ENCODE assay signal across 8 cellular contexts in the genomic region with DNA sequence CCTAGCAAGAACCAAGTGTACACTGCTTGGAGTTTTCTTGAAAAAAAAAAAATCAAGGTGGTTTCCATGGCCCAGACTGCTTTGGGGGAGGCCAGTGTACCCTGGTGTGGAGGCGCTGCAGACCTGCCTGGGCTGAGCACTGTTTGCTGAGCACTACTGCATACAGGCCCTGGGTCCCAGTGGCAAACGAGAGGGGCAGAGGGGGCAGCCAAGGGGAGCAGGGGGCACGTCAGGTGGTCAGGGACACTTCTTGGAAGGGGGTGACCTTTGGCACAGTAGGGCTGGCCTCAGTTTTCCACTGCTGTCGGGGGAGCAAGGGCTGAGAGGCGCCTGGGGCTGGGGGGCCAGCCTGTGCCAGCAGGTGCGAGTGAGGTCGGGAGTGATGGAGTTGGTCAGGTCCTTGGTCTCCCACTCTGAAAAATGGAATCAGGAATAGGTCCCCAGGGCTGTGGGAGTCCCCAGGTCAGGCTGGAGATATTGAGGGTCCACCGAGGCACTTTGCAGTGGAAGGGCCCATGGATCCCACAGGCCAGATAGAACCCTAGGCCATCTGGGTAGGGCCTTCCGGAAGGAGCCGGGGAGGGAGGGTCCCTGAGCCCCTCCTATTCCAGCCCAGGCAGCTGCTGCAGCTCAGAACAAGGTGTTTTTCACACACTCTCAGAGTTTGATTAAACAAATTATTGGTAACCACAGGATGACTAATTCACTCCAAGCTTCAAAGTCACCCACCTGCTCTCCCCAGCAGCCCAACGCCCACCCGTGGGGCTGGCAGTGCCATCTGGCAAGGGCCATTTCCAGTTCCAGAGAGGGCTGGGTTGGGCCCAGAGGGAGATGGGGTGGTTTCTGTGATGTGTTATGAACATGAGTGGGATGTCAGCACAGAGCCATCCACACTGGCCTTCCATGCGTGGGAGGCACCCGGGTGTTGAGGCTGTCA. TPM values are rescaled to one million over a fixed set of nuclear protein-coding genes. Genes with fewer than 3 reads are reported as not detected.
DNase-seq lines count a peak whose midpoint lies in the region; ATAC-seq, FAIRE-seq and TF ChIP-seq lines count a peak whose summit lies in the region.

No MANE protein-coding gene starts in this region.

- H3K27ac ChIP-seq in H1 (ENCODE audit: low read depth, low read length), result no peak overlapping the region
- H3K27ac ChIP-seq in SJCRH30, result no peak overlapping the region

- H2BK15ac ChIP-seq in H1 (ENCODE audit: low read length), result no peak overlapping the region

- POLR2A ChIA-PET in H1 (lab: Charles Lee; ENCODE audit: partially characterized antibody), result no interaction called here

- no peak overlapping the region for H4K91ac ChIP-seq in H1 (replicated peaks; ENCODE audit: insufficient read length, low read length)

- TF ChIP-seq EP300 in H1 (IDR thresholded peaks at IDR 0.05; ENCODE audit: borderline replicate concordance in 1 of 2, low read depth in 2 of 2, low read length in 2 of 2), result no peak

- no peak overlapping the region for H2BK5ac ChIP-seq in H1 (ENCODE audit: low read depth, low read length)

- no peak overlapping the region for H3K18ac ChIP-seq in H1 (ENCODE audit: extremely low read depth, low read length)

- H3K4ac ChIP-seq in H1 (replicated peaks; ENCODE audit: insufficient read length, low read depth, low read length), result no peak overlapping the region

- no peak for TF ChIP-seq RAD21 in H1 (IDR thresholded peaks at IDR 0.05 in 1 of 2, conservative IDR thresholded peaks at IDR 0.05 in 1 of 2; ENCODE audit: low read depth in 2 of 2, low read length in 2 of 2)

- peak overlapping the region; percentile 79 to 86 for H3K4me2 ChIP-seq in H1 (ENCODE audit: insufficient read depth in 1 of 2, low read depth in 2 of 2, low read length in 2 of 2)
- peak overlapping the region; percentile 93 for H3K4me2 ChIP-seq in skeletal muscle satellite cell (ENCODE audit: low read length)

- H3K4me1 ChIP-seq in H1 (replicated peaks in 1 of 4; ENCODE audit: control insufficient read depth in 3 of 4, insufficient read depth in 4 of 4, low read length in 3 of 4), result peaks cover 3 to 32% (median 17%) of the 10 kb centered on the region in 4 experiments
- H3K4me1 ChIP-seq in skeletal muscle satellite cell (ENCODE audit: control insufficient read depth, insufficient read depth, low read length), result peaks cover 32% of the 10 kb centered on the region
- no peaks in the 10 kb centered on the region for H3K4me1 ChIP-seq in SJCRH30

- no peak overlapping the region for H2BK20ac ChIP-seq in H1 (ENCODE audit: low read length)

- H3K79me2 ChIP-seq in H1 (ENCODE audit: control insufficient read depth in 1 of 2, insufficient read depth in 2 of 2, low read length in 2 of 2), result 0 out of 4 replicates have a peak, but pooled peaks cover 0 to 3% of the 10 kb centered on the region in 2 experiments

- no peak overlapping the region for H3K14ac ChIP-seq in H1 (ENCODE audit: insufficient read length)

- H3K4me3 ChIP-seq in H1 (ENCODE audit: extremely low read depth in 1 of 4, insufficient read depth in 2 of 4, low read depth in 3 of 4, low read length in 4 of 4) (peak overlapping the region; percentile 34 to 73 (median 40); a peak in 6 of 8 replicates), skeletal muscle satellite cell (ENCODE audit: low read length) (peak overlapping the region; percentile 71), SJCRH30 (no peak overlapping the region)

- no peak overlapping the region for H2AFZ ChIP-seq in H1 (ENCODE audit: low read length)

- CTCF ChIA-PET in H1 (lab: Charles Lee; ENCODE audit: partially characterized antibody), result interaction anchor here (0.9 to 1.2 kb wide), 2 partner anchors 10 to 37 kb away, joined by 3 to 4 read pairs; no protein-coding TSS in a partner anchor

- H3K27me3 ChIP-seq in H1 (replicated peaks in 1 of 4; ENCODE audit: control insufficient read depth in 3 of 4, extremely low read depth in 1 of 4, insufficient read depth in 3 of 4, low read length in 3 of 4), result peaks cover 28 to 49% (median 47%) of the 10 kb centered on the region in 4 experiments
- H3K27me3 ChIP-seq in skeletal muscle satellite cell (ENCODE audit: control insufficient read depth, insufficient read depth, low read length), result peaks cover 5% of the 10 kb centered on the region
- H3K27me3 ChIP-seq in SJCRH30, result no peaks in the 10 kb centered on the region

- H4K8ac ChIP-seq in H1 (ENCODE audit: extremely low read depth, insufficient read depth, low read length), result no peak overlapping the region; the same call in 1 of the 2 replicates

- H3K79me1 ChIP-seq in H1 (ENCODE audit: low read depth, low read length), result peaks cover 2% of the 10 kb centered on the region; the same call in 1 of the 2 replicates

- TF ChIP-seq CTCF in H1 (IDR thresholded peaks at IDR 0.05; ENCODE audit: control extremely low read depth in 1 of 3, insufficient read depth in 1 of 3, low read depth in 1 of 3, low read length in 3 of 3), result no peak

- WGBS in H1 (ENCODE audit: extremely low coverage in 1 of 2, insufficient coverage in 1 of 2, insufficient read length in 1 of 2, insufficient replicate concordance in 2 of 2, low coverage in 1 of 2, low lambda C conversion rate in 2 of 2, missing lambda C conversion rate in 1 of 2), 2 experiments, result 82% methylated on average over 14 of the region's 14 CpGs; no CpG with 5 or more reads in 1 of the 2 experiments

- H3K23me2 ChIP-seq in H1 (ENCODE audit: low read depth, low read length), result peaks cover 4% of the 10 kb centered on the region; the same call in 1 of the 2 replicates

- no peak for FAIRE-seq in H1 (lab: Jason Lieb, UNC)

- TF ChIP-seq POLR2A in H1 (IDR thresholded peaks at IDR 0.05; ENCODE audit: control extremely low read depth in 1 of 2, low read depth in 2 of 2, low read length in 2 of 2), result no peak

- H2BK12ac ChIP-seq in H1 (ENCODE audit: low read depth, low read length), result no peak overlapping the region

- H2BK120ac ChIP-seq in H1 (replicated peaks; ENCODE audit: low read depth, low read length), result no peak overlapping the region

- H3K23ac ChIP-seq in H1 (ENCODE audit: insufficient read length), result no peak overlapping the region

- peak; percentile 51 to 62 for DNase-seq in activated CD4-positive, alpha-beta T cell treated with anti-CD3 and anti-CD28 coated beads for 24 hours (ENCODE audit: low read depth in 2 of 2)
- DNase-seq in H1 (ENCODE audit: low read depth in 1 of 2, low spot score in 2 of 2) (no peak), SJCRH30 (no peak), NCI-H748 (lab: John Stamatoyannopoulos, UW; ENCODE audit: unreplicated experiment) (no peak), RKO (ENCODE audit: low spot score) (no peak)

- peak; percentile 1 for ATAC-seq in HG03354 (IDR thresholded peaks at IDR 0.05; ENCODE audit: poor library complexity, severe bottlenecking, unreplicated experiment)
- no peak for ATAC-seq in HG03520 (IDR thresholded peaks at IDR 0.05; ENCODE audit: unreplicated experiment)

- 0 out of 7 replicates have a peak overlapping the region, but pooled peaks of 1 of the 4 experiments have one; percentile 28 for H3K9ac ChIP-seq in H1 (replicated peaks in 1 of 4; ENCODE audit: extremely low read depth in 1 of 4, low read depth in 3 of 4, low read length in 3 of 4)
- no peak overlapping the region for H3K9ac ChIP-seq in skeletal muscle satellite cell (ENCODE audit: low read depth, low read length)

- no peak overlapping the region for H3K56ac ChIP-seq in H1 (replicated peaks; ENCODE audit: insufficient read length, low read depth, low read length)

- no peaks in the 10 kb centered on the region for H3K9me3 ChIP-seq in H1 (ENCODE audit: insufficient read depth in 2 of 2, low read depth in 1 of 2, low read length in 1 of 2)
- H3K9me3 ChIP-seq in skeletal muscle satellite cell (replicated peaks; ENCODE audit: low read length), result no peaks in the 10 kb centered on the region
- H3K9me3 ChIP-seq in SJCRH30 (replicated peaks), result no peaks in the 10 kb centered on the region

- H4K5ac ChIP-seq in H1 (ENCODE audit: insufficient read length, low read depth, low read length), result no peak overlapping the region

- H4K20me1 ChIP-seq in H1 (replicated peaks in 1 of 2; ENCODE audit: control insufficient read depth in 1 of 2, insufficient read depth in 2 of 2, low read length in 2 of 2), result peaks cover 14 to 17% of the 10 kb centered on the region in 2 experiments

- H3K36me3 ChIP-seq in H1 (ENCODE audit: control insufficient read depth in 2 of 4, insufficient read depth in 4 of 4, low read length in 3 of 4) (peaks cover 0 to 4% (median 0%) of the 10 kb centered on the region in 4 experiments; a peak in 1 of 8 replicates), skeletal muscle satellite cell (ENCODE audit: insufficient read depth, low read length) (no peaks in the 10 kb centered on the region), SJCRH30 (no peaks in the 10 kb centered on the region)

- no peak overlapping the region for H2AK5ac ChIP-seq in H1 (ENCODE audit: low read depth, low read length)

TF ChIP-seq in H1, 55 proteins besides CTCF, POLR2A, EP300 and RAD21:
- TF ChIP-seq POLR2AphosphoS5 (IDR thresholded peaks at IDR 0.05; ENCODE audit: low read depth, low read length), result no peak
- TF ChIP-seq EZH2 (IDR thresholded peaks at IDR 0.05; ENCODE audit: low read depth, low read length, severe bottlenecking), result peak; percentile 37
TF ChIP-seq in H1: peak in this region for 1.

RNA-seq across cellular contexts. Expression of a gene that starts 3.5 kb away (rescaled TPM):
- total RNA-seq in H1 (2021; fragmentation: NEBNext Ultra II Directional; extraction: Animal tissue kit (Norgen Biotek cat#: 25700)), result 3.4 and 4.8 TPM in 2 replicates
- 0.74 and 1.4 TPM in 2 replicates for polyA plus RNA-seq in H1 (2011; rRNA removed)
- polyA plus RNA-seq in H1 (2011; cell fraction: cytosol; rRNA removed), result 1.1 TPM
- 3.6 TPM for polyA plus RNA-seq in H1 (2011; cell fraction: nucleus; rRNA removed)
- 1.5 to 3.3 TPM (median 1.9 TPM) in 4 replicates for polyA plus RNA-seq in H1 (2012, experiment 1 of 2)
- polyA plus RNA-seq in H1 (2012, experiment 2 of 2), result 1.00 TPM
- 3.1 TPM for polyA plus RNA-seq in H1 (2013, experiment 1 of 2)
- polyA plus RNA-seq in H1 (2013, experiment 2 of 2), result 2.9 TPM
- polyA minus RNA-seq in H1 (2011; rRNA and poly(A)+ RNA removed), result 0.29 and 0.57 TPM in 2 replicates
- 2.8 TPM for polyA minus RNA-seq in H1 (2011; cell fraction: cytosol; rRNA and poly(A)+ RNA removed)
- 3.3 TPM for polyA minus RNA-seq in H1 (2011; cell fraction: nucleus; rRNA and poly(A)+ RNA removed)
- total RNA-seq in skeletal muscle satellite cell (2012; rRNA removed), result 1.3 and 1.5 TPM in 2 replicates
- total RNA-seq in SJCRH30 (2014; rRNA removed; shearing (Covaris generic)), result 0.56 and 0.85 TPM in 2 replicates

Comparison
In these comparisons a context has a peak if more than half of its experiments do, and no peak if none do; other contexts are left out.
1. DNase-seq: peak in activated CD4-positive, alpha-beta T cell treated with anti-CD3 and anti-CD28 coated beads for 24 hours (2 of 2); none in H1 (0 of 2), SJCRH30 (0 of 2), NCI-H748 (single experiment) and RKO (single experiment).